ENCODE assay signal across 8 cellular contexts in genomic region chr7:143003393-143004051, GRCh38. TPM values are rescaled to one million over a fixed set of nuclear protein-coding genes. Genes with fewer than 3 reads are reported as not detected.
A peak's percentile ranks its signal among the peaks of the same experiment; 100 is the strongest.
DNase-seq lines count a peak whose midpoint lies in the region; ATAC-seq and TF ChIP-seq lines count a peak whose summit lies in the region.

No MANE protein-coding gene starts in this region.

- CTCF ChIA-PET in T-cell (lab: Charles Lee): interaction anchor here (0.5 to 6.4 kb wide), 26 partner anchors 9 to 1028 kb away, joined by 3 to 49 read pairs (median 4); no protein-coding TSS in a partner anchor

- TF ChIP-seq POLR2A in right lobe of liver (IDR thresholded peaks at IDR 0.05): no peak

- no peak overlapping the region for H3K27ac ChIP-seq in right lobe of liver

- no peaks in the 10 kb centered on the region for H3K27me3 ChIP-seq in right lobe of liver

- H3K4me3 ChIP-seq in choroid plexus epithelial cell (ENCODE audit: low read depth, low read length) (peak overlapping the region; percentile 45), right lobe of liver (peak overlapping the region in 2 of 3 donors; percentile 21 to 27)

- H3K4me1 Mint-ChIP-seq in T-cell: peaks cover 8 to 10% (median 9%) of the 10 kb centered on the region in 3 donors
- peaks cover 8% of the 10 kb centered on the region for H3K4me1 Mint-ChIP-seq in stimulated activated naive CD8-positive, alpha-beta T cell treated with anti-CD3 and anti-CD28 coated beads, Interleukin-15, amount 100 ng/mL, for 72 hours

- DNase-seq in ELR (ENCODE audit: low read depth) (peak; percentile 54), Kasumi-1 (lab: John Stamatoyannopoulos, UW) (peak; percentile 75 to 83), T-cell (peak in 30 of 34 experiments; percentile 6 to 50 (median 24)), choroid plexus epithelial cell (ENCODE audit: low read depth) (peak; percentile 70), right lobe of liver (no peak)
- peak; percentile 38 to 45 for DNase-seq in stimulated activated naive CD8-positive, alpha-beta T cell treated with anti-CD3 and anti-CD28 coated beads, Interleukin-15, amount 100 ng/mL, for 72 hours

- H3K27ac Mint-ChIP-seq in T-cell: peak overlapping the region; percentile 44 to 53
- H3K27ac Mint-ChIP-seq in stimulated activated naive CD8-positive, alpha-beta T cell treated with anti-CD3 and anti-CD28 coated beads, Interleukin-15, amount 100 ng/mL, for 72 hours: peak overlapping the region; percentile 0 to 96

- H3K36me3 ChIP-seq in right lobe of liver: no peaks in the 10 kb centered on the region

- POLR2A ChIA-PET in T-cell (lab: Charles Lee): no interaction called here

- TF ChIP-seq CTCF in choroid plexus epithelial cell (conservative IDR thresholded peaks at IDR 0.05; ENCODE audit: low read depth, low read length) (peak; percentile 78), right lobe of liver (IDR thresholded peaks at IDR 0.05) (peak; percentile 69 to 76 (median 72))

- ATAC-seq in GM21390 (IDR thresholded peaks at IDR 0.05; ENCODE audit: unreplicated experiment): peak; percentile 53
- ATAC-seq in T-cell (replicated peaks in 1 of 4): peak; percentile 74 to 76 (median 75)
- ATAC-seq in right lobe of liver: peak; percentile 70 to 79 (median 76)
- peak; percentile 80 for ATAC-seq in stimulated activated naive CD8-positive, alpha-beta T cell treated with anti-CD3 and anti-CD28 coated beads, Interleukin-15, amount 100 ng/mL, for 72 hours
- ATAC-seq in GM18520 (IDR thresholded peaks at IDR 0.05; ENCODE audit: unreplicated experiment): no peak

- WGBS in right lobe of liver (ENCODE audit: insufficient coverage, low coverage, low lambda C conversion rate, missing lambda C conversion rate): 19% methylated on average over 6 of the region's 6 CpGs

- peaks cover 0 to 32% (median 0%) of the 10 kb centered on the region in 4 donors for H3K4me1 ChIP-seq in right lobe of liver

- H3K36me3 Mint-ChIP-seq in T-cell: no peaks in the 10 kb centered on the region

- H3K9me3 ChIP-seq in right lobe of liver: no peaks in the 10 kb centered on the region

- H3K4me3 Mint-ChIP-seq in T-cell: peak overlapping the region; percentile 63 to 75 (median 71)
- peak overlapping the region; percentile 80 to 87 for H3K4me3 Mint-ChIP-seq in stimulated activated naive CD8-positive, alpha-beta T cell treated with anti-CD3 and anti-CD28 coated beads, Interleukin-15, amount 100 ng/mL, for 72 hours

- H3K9me3 Mint-ChIP-seq in T-cell: no peaks in the 10 kb centered on the region
- no peaks in the 10 kb centered on the region for H3K9me3 Mint-ChIP-seq in stimulated activated naive CD8-positive, alpha-beta T cell treated with anti-CD3 and anti-CD28 coated beads, Interleukin-15, amount 100 ng/mL, for 72 hours

- intact Hi-C loops in right lobe of liver (cut with DNase I): loop anchor here (10.0 kb wide), 1 partner anchor 129 kb away; no protein-coding TSS in a partner anchor

- H3K27me3 Mint-ChIP-seq in T-cell: peaks cover 4 to 5% of the 10 kb centered on the region in 2 donors
- peaks cover 8% of the 10 kb centered on the region for H3K27me3 Mint-ChIP-seq in stimulated activated naive CD8-positive, alpha-beta T cell treated with anti-CD3 and anti-CD28 coated beads, Interleukin-15, amount 100 ng/mL, for 72 hours

RNA-seq across cellular contexts. Expression of gene OR9A2, which starts 23.4 kb away (rescaled TPM):
- total RNA-seq in T-cell: not detected
- not detected for total RNA-seq in right lobe of liver

RNA-seq across cellular contexts. Expression of gene KEL, which starts 41.4 kb away (rescaled TPM):
- total RNA-seq in T-cell: under 1 TPM; 0.14 to 0.82 (median 0.28) TPM
- 1 to 10 TPM in 2 of 6 experiments, under 1 TPM in 1, not detected in 3; 0.46 to 2.0 (median 1.4) TPM for total RNA-seq in right lobe of liver

RNA-seq across cellular contexts. Expression of gene OR6V1, which starts 48.6 kb away (rescaled TPM):
- total RNA-seq in T-cell (not detected), right lobe of liver (not detected)

Comparison
In these comparisons a context has a peak if more than half of its experiments do, and no peak if none do; other contexts are left out.
1. DNase-seq: peak in ELR (single experiment), Kasumi-1 (2 of 2), T-cell (30 of 34), choroid plexus epithelial cell (single experiment) and stimulated activated naive CD8-positive, alpha-beta T cell treated with anti-CD3 and anti-CD28 coated beads, Interleukin-15, amount 100 ng/mL, for 72 hours (2 of 2); none in right lobe of liver (0 of 3).